Comparison of ENCODE assay signal across 1 cellular context in the genomic region with DNA sequence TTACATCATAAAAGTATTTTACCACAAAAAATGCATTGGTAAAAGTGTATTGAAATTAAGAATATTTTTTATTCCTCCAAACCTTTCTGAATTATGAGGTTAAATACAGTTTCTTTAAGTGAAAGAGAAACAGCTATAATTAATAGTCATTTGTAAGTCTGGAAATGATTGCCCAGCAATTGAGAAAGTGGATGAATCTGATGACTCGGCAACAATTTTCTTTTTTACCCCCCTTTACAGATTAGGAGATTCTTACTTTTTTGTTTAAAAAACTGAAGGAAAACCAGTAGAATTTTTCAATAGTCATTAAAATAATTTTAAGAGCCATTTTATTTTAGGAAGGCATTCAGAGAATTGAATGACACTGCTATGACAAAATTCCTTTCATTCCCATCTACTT.
TF ChIP-seq lines count a peak whose summit lies in the region.

No MANE protein-coding gene starts in this region.

TF ChIP-seq in HCT116, 20 proteins besides CTCF, POLR2A, EP300 and RAD21 (continued from another document):
- TF ChIP-seq, protein P1, sequence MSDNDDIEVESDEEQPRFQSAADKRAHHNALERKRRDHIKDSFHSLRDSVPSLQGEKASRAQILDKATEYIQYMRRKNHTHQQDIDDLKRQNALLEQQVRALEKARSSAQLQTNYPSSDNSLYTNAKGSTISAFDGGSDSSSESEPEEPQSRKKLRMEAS (IDR thresholded peaks at IDR 0.05), result no peak
- TF ChIP-seq JUND (IDR thresholded peaks at IDR 0.05), result no peak
- no peak for TF ChIP-seq CEBPB (IDR thresholded peaks at IDR 0.05; ENCODE audit: low read depth)
- TF ChIP-seq, protein P2, sequence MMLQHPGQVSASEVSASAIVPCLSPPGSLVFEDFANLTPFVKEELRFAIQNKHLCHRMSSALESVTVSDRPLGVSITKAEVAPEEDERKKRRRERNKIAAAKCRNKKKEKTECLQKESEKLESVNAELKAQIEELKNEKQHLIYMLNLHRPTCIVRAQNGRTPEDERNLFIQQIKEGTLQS (IDR thresholded peaks at IDR 0.05), result no peak
- no peak for TF ChIP-seq ZFX (IDR thresholded peaks at IDR 0.05)
- no peak for TF ChIP-seq REST (IDR thresholded peaks at IDR 0.05; ENCODE audit: low read depth)
- TF ChIP-seq SRF (IDR thresholded peaks at IDR 0.05; ENCODE audit: low read depth), result no peak
- TF ChIP-seq TCF7L2 (IDR thresholded peaks at IDR 0.05; ENCODE audit: borderline replicate concordance, extremely low read depth, insufficient read depth, insufficient read length), result no peak
- no peak for TF ChIP-seq YY1 (IDR thresholded peaks at IDR 0.05; ENCODE audit: extremely low read depth, insufficient replicate concordance, low read depth, low read length)
TF ChIP-seq in HCT116: peak in this region for 0.
